In genomic region chr20:25372584-25373336, GRCh38 we compare ENCODE assay signal across 10 cellular contexts. TPM values are rescaled to one million over a fixed set of nuclear protein-coding genes. Genes with fewer than 3 reads are reported as not detected.
A peak's percentile ranks its signal among the peaks of the same experiment; 100 is the strongest.
DNase-seq lines count a peak whose midpoint lies in the region; ATAC-seq and TF ChIP-seq lines count a peak whose summit lies in the region.
"Had no signal": no experiment of that assay in that cellular context is flagged by ENCODE, and none has a peak within 500 bp of the region (broad histone marks: within the 10 kb centered on the region; RNA-seq: fewer than 3 reads in every experiment).

No MANE protein-coding gene starts in this region.

- H3K4me1 Mint-ChIP-seq in activated T-helper 2 cell treated with anti-CD3 and anti-CD28 coated beads, Interferon-gamma antibody, Interleukin-2, Interleukin-4, amounts not matched to agents 10 μg/mL and 5 μg/mL and 100 μg/mL, durations not matched to agents 14 hours and 24 hours and 36 hours (ENCODE audit: low read depth): peaks cover 10% of the 10 kb centered on the region

- peaks cover 18% of the 10 kb centered on the region for H3K36me3 Mint-ChIP-seq in activated T-helper 2 cell treated with anti-CD3 and anti-CD28 coated beads, Interferon-gamma antibody, Interleukin-2, Interleukin-4, amounts not matched to agents 10 μg/mL and 5 μg/mL and 100 μg/mL, durations not matched to agents 14 hours and 24 hours and 36 hours (ENCODE audit: low read depth)

- in situ Hi-C loops in ACHN (cut with HindIII; ENCODE audit: low pct_ligation_motif_present, low pct_unique_long_range_greater_than_20kb, low sequenced_read_pairs): no loop called here

- ATAC-seq in HG02884 (IDR thresholded peaks at IDR 0.05; ENCODE audit: unreplicated experiment): no peak
- ATAC-seq: right cardiac atrium had no signal

- H3K4me3 ChIP-seq in fibroblast of the aortic adventitia (ENCODE audit: low read depth, low read length) (no peak overlapping the region), tibial nerve (no peak overlapping the region), prostate gland (no peak overlapping the region)

- H3K9me3 ChIP-seq in tibial nerve (peaks cover 0 to 3% (median 0%) of the 10 kb centered on the region in 4 donors), prostate gland (no peaks in the 10 kb centered on the region)

- DNase-seq in ACHN (peak; percentile 12), GM04504 (ENCODE audit: low read depth) (peak; percentile 60), SW480 (ENCODE audit: low spot score) (peak; percentile 79), fibroblast of the aortic adventitia (ENCODE audit: low read depth) (peak; percentile 80), tibial nerve (ENCODE audit: low spot score in 2 of 2) (no peak), prostate gland (ENCODE audit: low spot score) (no peak)
- no peak for DNase-seq in activated T-helper 2 cell treated with anti-CD3 and anti-CD28 coated beads, Interferon-gamma antibody, Interleukin-2, Interleukin-4, amounts not matched to agents 10 μg/mL and 5 μg/mL and 100 μg/mL, durations not matched to agents 14 hours and 24 hours and 36 hours (ENCODE audit: low spot score)
- DNase-seq: NCI-H146, right cardiac atrium had no signal

- no peaks in the 10 kb centered on the region for H3K27me3 Mint-ChIP-seq in activated T-helper 2 cell treated with anti-CD3 and anti-CD28 coated beads, Interferon-gamma antibody, Interleukin-2, Interleukin-4, amounts not matched to agents 10 μg/mL and 5 μg/mL and 100 μg/mL, durations not matched to agents 14 hours and 24 hours and 36 hours (ENCODE audit: low read depth)

- peak overlapping the region in 1 of 4 donors; percentile 95 for H3K27ac ChIP-seq in tibial nerve
- no peak overlapping the region for H3K27ac ChIP-seq in prostate gland

- no peaks in the 10 kb centered on the region for H3K9me3 Mint-ChIP-seq in activated T-helper 2 cell treated with anti-CD3 and anti-CD28 coated beads, Interferon-gamma antibody, Interleukin-2, Interleukin-4, amounts not matched to agents 10 μg/mL and 5 μg/mL and 100 μg/mL, durations not matched to agents 14 hours and 24 hours and 36 hours

- WGBS in tibial nerve, 2 donors: 89% methylated on average over 10 of the region's 10 CpGs
- 95% methylated on average over 10 of the region's 10 CpGs for WGBS in prostate gland

- no peak overlapping the region for H3K4me3 Mint-ChIP-seq in activated T-helper 2 cell treated with anti-CD3 and anti-CD28 coated beads, Interferon-gamma antibody, Interleukin-2, Interleukin-4, amounts not matched to agents 10 μg/mL and 5 μg/mL and 100 μg/mL, durations not matched to agents 14 hours and 24 hours and 36 hours (ENCODE audit: low read depth)

- H3K36me3 ChIP-seq in tibial nerve: peaks cover 0 to 3% (median 0%) of the 10 kb centered on the region in 3 donors
- no peaks in the 10 kb centered on the region for H3K36me3 ChIP-seq in prostate gland

- peaks cover 0 to 39% (median 23%) of the 10 kb centered on the region in 4 donors for H3K4me1 ChIP-seq in tibial nerve
- no peaks in the 10 kb centered on the region for H3K4me1 ChIP-seq in prostate gland (replicated peaks)

- TF ChIP-seq CTCF in fibroblast of the aortic adventitia (IDR thresholded peaks at IDR 0.05; ENCODE audit: insufficient read depth, low read length) (no peak), tibial nerve (IDR thresholded peaks at IDR 0.05) (no peak), prostate gland (IDR thresholded peaks at IDR 0.05) (no peak)

- intact Hi-C loops in activated T-helper 2 cell treated with anti-CD3 and anti-CD28 coated beads, Interferon-gamma antibody, Interleukin-2, Interleukin-4, amounts not matched to agents 10 μg/mL and 5 μg/mL and 100 μg/mL, durations not matched to agents 14 hours and 24 hours and 36 hours (cut with micrococcal nuclease): no loop called here
- intact Hi-C loops in prostate gland (cut with DNase I): no loop called here

- TF ChIP-seq EP300 in tibial nerve (IDR thresholded peaks at IDR 0.05): no peak

- H3K27ac Mint-ChIP-seq in activated T-helper 2 cell treated with anti-CD3 and anti-CD28 coated beads, Interferon-gamma antibody, Interleukin-2, Interleukin-4, amounts not matched to agents 10 μg/mL and 5 μg/mL and 100 μg/mL, durations not matched to agents 14 hours and 24 hours and 36 hours: no peak overlapping the region

- H3K27me3 ChIP-seq in tibial nerve (no peaks in the 10 kb centered on the region), prostate gland (replicated peaks; ENCODE audit: insufficient read depth) (no peaks in the 10 kb centered on the region)

- TF ChIP-seq POLR2A in tibial nerve (IDR thresholded peaks at IDR 0.05): no peak
- no peak for TF ChIP-seq POLR2A in prostate gland (IDR thresholded peaks at IDR 0.05)

RNA-seq across cellular contexts. Expression of gene ABHD12, which starts 17.9 kb away (rescaled TPM):
- total RNA-seq in fibroblast of the aortic adventitia (ENCODE audit: low replicate concordance) (24.0 and 25.9 TPM in 2 replicates), tibial nerve (100 to 1,000 TPM in 2 of 4 donors, 10 to 100 TPM in 2; 67.2 to 116 (median 105) TPM), prostate gland (10 to 100 TPM; 70.1 to 84.7 TPM)
- 29.0 and 29.5 TPM in 2 replicates for total RNA-seq in activated T-helper 2 cell treated with anti-CD3 and anti-CD28 coated beads, Interferon-gamma antibody, Interleukin-2, Interleukin-4, amounts not matched to agents 10 μg/mL and 5 μg/mL and 100 μg/mL, durations not matched to agents 14 hours and 24 hours and 36 hours

RNA-seq across cellular contexts. Expression of gene GINS1, which starts 34.7 kb away (rescaled TPM):
- total RNA-seq in fibroblast of the aortic adventitia (ENCODE audit: low replicate concordance): 7.9 and 15.9 TPM in 2 replicates
- total RNA-seq in activated T-helper 2 cell treated with anti-CD3 and anti-CD28 coated beads, Interferon-gamma antibody, Interleukin-2, Interleukin-4, amounts not matched to agents 10 μg/mL and 5 μg/mL and 100 μg/mL, durations not matched to agents 14 hours and 24 hours and 36 hours: 33.5 and 36.3 TPM in 2 replicates
- 1 to 10 TPM in 1 of 4 donors, under 1 TPM in 3; 0.21 to 1.1 (median 0.59) TPM for total RNA-seq in tibial nerve
- 1 to 10 TPM; 2.2 to 6.0 TPM for total RNA-seq in prostate gland

Comparison
In these comparisons a context has a peak if more than half of its experiments do, and no peak if none do; other contexts are left out.
1. DNase-seq: peak in ACHN (single experiment), GM04504 (single experiment), SW480 (single experiment) and fibroblast of the aortic adventitia (single experiment); none in activated T-helper 2 cell treated with anti-CD3 and anti-CD28 coated beads, Interferon-gamma antibody, Interleukin-2, Interleukin-4, amounts not matched to agents 10 μg/mL and 5 μg/mL and 100 μg/mL, durations not matched to agents 14 hours and 24 hours and 36 hours (single experiment), tibial nerve (0 of 2) and prostate gland (single experiment).